21 cellular contexts compared by ENCODE assay signal in genomic region chr19:13206581-13206980, GRCh38. TPM values are rescaled to one million over a fixed set of nuclear protein-coding genes. Genes with fewer than 3 reads are reported as not detected.
DNase-seq lines count a peak whose midpoint lies in the region; ATAC-seq and TF ChIP-seq lines count a peak whose summit lies in the region.
"Had no signal": no experiment of that assay in that cellular context is flagged by ENCODE, and none has a peak within 500 bp of the region (broad histone marks: within the 10 kb centered on the region; RNA-seq: fewer than 3 reads in every experiment).

No MANE protein-coding gene starts in this region.

- POLR2A ChIA-PET in OCI-LY7 (lab: Charles Lee), result interaction anchor here (0.6 kb wide), 1 partner anchor 304 kb away, joined by 3 read pairs; no protein-coding TSS in a partner anchor

- H3K4me2 ChIP-seq in mammary epithelial cell (ENCODE audit: insufficient read depth, low read depth, low read length) (no peak overlapping the region), OCI-LY7 (ENCODE audit: low read length) (no peak overlapping the region)

- CTCF ChIA-PET in mammary epithelial cell (lab: Charles Lee; ENCODE audit: low non-redundant PET) (no interaction called here), OCI-LY7 (lab: Charles Lee; ENCODE audit: unreplicated experiment) (no interaction called here)

- H3K27ac ChIP-seq in breast epithelium (peak overlapping the region; percentile 92 to 99), mammary epithelial cell (ENCODE audit: insufficient read depth, low read depth, low read length) (no peak overlapping the region), OCI-LY7 (ENCODE audit: low read depth, low read length, poor library complexity, severe bottlenecking) (no peak overlapping the region), uterus (peak overlapping the region; percentile 86 to 89)
- H3K27ac ChIP-seq: right lobe of liver had no signal

- no peaks in the 10 kb centered on the region for H3K27me3 Mint-ChIP-seq in central memory CD8-positive, alpha-beta T cell

- BruUV-seq in mammary epithelial cell (replicated peaks; lab: Mats Ljungman, UMichigan) (no TSS peak), OCI-LY7 (replicated peaks; lab: Mats Ljungman, UMichigan) (TSS peak; percentile 75)

- H3K36me3 ChIP-seq in breast epithelium (no peaks in the 10 kb centered on the region), mammary epithelial cell (ENCODE audit: insufficient read depth, low read length) (no peaks in the 10 kb centered on the region), OCI-LY7 (ENCODE audit: insufficient read depth, low read length) (no peaks in the 10 kb centered on the region), uterus (no peaks in the 10 kb centered on the region)
- H3K36me3 ChIP-seq: brain microvascular endothelial cell, esophagus muscularis mucosa, heart left ventricle, right lobe of liver had no signal

- no peak for DNase-seq in breast epithelium (ENCODE audit: low spot score in 2 of 2)
- no peak for DNase-seq in mammary epithelial cell
- no peak for DNase-seq in OCI-LY7 (ENCODE audit: low spot score)
- DNase-seq in central memory CD8-positive, alpha-beta T cell (ENCODE audit: low spot score in 2 of 2), result no peak
- no peak for DNase-seq in uterus
- DNase-seq in COLO829 (ENCODE audit: low spot score), result no peak
- DNase-seq: activated CD8-positive, alpha-beta memory T cell treated with anti-CD3 and anti-CD28 coated beads for 24 hours; activated gamma-delta T cell; brain microvascular endothelial cell; islet precursor cell; mesendoderm; MM.1S; NCI-H2081; NCI-H524 treated with DMSO at 0.1 percent for 48 hours; OCI-M1; right lobe of liver; stimulated activated CD4-positive, alpha-beta T cell treated with anti-CD3 and anti-CD28 coated beads, Interleukin-1b, Interleukin-23, amount 100 ng/mL, for 48 hours had no signal

- H3K79me2 ChIP-seq in mammary epithelial cell (ENCODE audit: insufficient read depth, low read length) (no peaks in the 10 kb centered on the region), OCI-LY7 (ENCODE audit: insufficient read depth, low read depth, low read length) (no peaks in the 10 kb centered on the region)

- TF ChIP-seq CTCF in breast epithelium (IDR thresholded peaks at IDR 0.05) (no peak), mammary epithelial cell (conservative IDR thresholded peaks at IDR 0.05 in 1 of 2, IDR thresholded peaks at IDR 0.05 in 1 of 2; ENCODE audit: extremely low read depth in 1 of 2, insufficient read depth in 1 of 2, low read depth in 1 of 2, low read length in 2 of 2) (no peak), OCI-LY7 (conservative IDR thresholded peaks at IDR 0.05; ENCODE audit: low read length) (no peak), uterus (IDR thresholded peaks at IDR 0.05) (no peak)

- no peaks in the 10 kb centered on the region for H3K9me3 Mint-ChIP-seq in central memory CD8-positive, alpha-beta T cell

- no peak overlapping the region for H3K4me3 Mint-ChIP-seq in central memory CD8-positive, alpha-beta T cell

- H3K27me3 ChIP-seq in breast epithelium, result no peaks in the 10 kb centered on the region
- no peaks in the 10 kb centered on the region for H3K27me3 ChIP-seq in mammary epithelial cell (ENCODE audit: insufficient read depth, low read length)
- H3K27me3 ChIP-seq in uterus, result no peaks in the 10 kb centered on the region
- H3K27me3 ChIP-seq: brain microvascular endothelial cell, esophagus muscularis mucosa, heart left ventricle, right lobe of liver had no signal

- H3K4me1 ChIP-seq in breast epithelium (no peaks in the 10 kb centered on the region), mammary epithelial cell (ENCODE audit: insufficient read depth, low read length) (no peaks in the 10 kb centered on the region), OCI-LY7 (ENCODE audit: insufficient read depth, low read length, poor library complexity, severe bottlenecking) (peaks cover 54% of the 10 kb centered on the region), uterus (no peaks in the 10 kb centered on the region)

- H3K9me3 ChIP-seq in breast epithelium (no peaks in the 10 kb centered on the region), mammary epithelial cell (replicated peaks; ENCODE audit: insufficient read depth, low read length) (no peaks in the 10 kb centered on the region), OCI-LY7 (ENCODE audit: low read length) (no peaks in the 10 kb centered on the region), uterus (no peaks in the 10 kb centered on the region)
- H3K9me3 ChIP-seq: esophagus muscularis mucosa, heart left ventricle, right lobe of liver had no signal

- TF ChIP-seq POLR2A in breast epithelium (IDR thresholded peaks at IDR 0.05) (no peak), uterus (IDR thresholded peaks at IDR 0.05) (no peak)

- H3K9me2 ChIP-seq in OCI-LY7 (ENCODE audit: insufficient read depth, low read length), result no peaks in the 10 kb centered on the region

- no peak overlapping the region for H3K9ac ChIP-seq in mammary epithelial cell (ENCODE audit: insufficient read depth, low read length)

- 74% methylated on average over 5 of the region's 5 CpGs for WGBS in mammary epithelial cell (ENCODE audit: low coverage, missing lambda C conversion rate)

- H4K20me1 ChIP-seq in mammary epithelial cell (ENCODE audit: insufficient read depth, low read length) (no peaks in the 10 kb centered on the region), OCI-LY7 (ENCODE audit: insufficient read depth, low read length) (no peaks in the 10 kb centered on the region)

- H3K36me3 Mint-ChIP-seq in central memory CD8-positive, alpha-beta T cell (ENCODE audit: insufficient read depth), result peaks cover 3% of the 10 kb centered on the region

- H3K4me1 Mint-ChIP-seq in central memory CD8-positive, alpha-beta T cell, result peaks cover 9% of the 10 kb centered on the region

- H2AFZ ChIP-seq in mammary epithelial cell (ENCODE audit: low read depth, low read length), result no peak overlapping the region
- no peak overlapping the region for H2AFZ ChIP-seq in OCI-LY7 (ENCODE audit: low read length)

- H3K4me3 ChIP-seq in breast epithelium (peak overlapping the region in 2 of 3 donors; percentile 62 to 88), mammary epithelial cell (replicated peaks in 1 of 3; ENCODE audit: insufficient read depth in 1 of 3, low read depth in 2 of 3, low read length in 3 of 3) (no peak overlapping the region), OCI-LY7 (ENCODE audit: low read depth, low read length, poor library complexity, severe bottlenecking) (no peak overlapping the region), uterus (no peak overlapping the region)
- H3K4me3 ChIP-seq: right lobe of liver had no signal

- dilution Hi-C loops in mammary epithelial cell (cut with HindIII; ENCODE audit: low sequenced_read_pairs), result no loop called here

- in situ Hi-C loops in mammary epithelial cell (cut with MboI; ENCODE audit: low sequenced_read_pairs in 2 of 2), result no loop called here

- intact Hi-C loops in breast epithelium (cut with DNase I; ENCODE audit: low total_unique reads), result no loop called here
- intact Hi-C loops in mammary epithelial cell (cut with micrococcal nuclease), result no loop called here
- intact Hi-C loops in OCI-LY7 (cut with micrococcal nuclease; ENCODE audit: unreplicated experiment), result no loop called here
- intact Hi-C loops in uterus (cut with DNase I; ENCODE audit: low total_unique reads), result no loop called here

- H3K27ac Mint-ChIP-seq in central memory CD8-positive, alpha-beta T cell (ENCODE audit: low read depth), result peak overlapping the region; percentile 46

- no peak for ATAC-seq in central memory CD8-positive, alpha-beta T cell (replicated peaks; ENCODE audit: extremely low read depth, poor library complexity, severe bottlenecking)
- ATAC-seq in HG03139 (IDR thresholded peaks at IDR 0.05; ENCODE audit: unreplicated experiment), result no peak
- ATAC-seq in GM21619 (IDR thresholded peaks at IDR 0.05; ENCODE audit: unreplicated experiment), result no peak

RNA-seq across cellular contexts. Expression of gene IER2, which starts 56.4 kb away (rescaled TPM):
- total RNA-seq in breast epithelium, result 100 to 1,000 TPM in 1 of 3 donors, 10 to 100 TPM in 2; 20.6 to 146 (median 79.6) TPM
- total RNA-seq in mammary epithelial cell, result 100 to 1,000 TPM in 1 of 2 donors, 10 to 100 TPM in 1; 16.2 to 108 TPM
- polyA plus RNA-seq in mammary epithelial cell, result 42.1 TPM
- 25.5 TPM for polyA minus RNA-seq in mammary epithelial cell
- total RNA-seq in OCI-LY7 (2014; rRNA removed; shearing (Covaris generic)), result 61.6 and 64.3 TPM in 2 replicates
- total RNA-seq in OCI-LY7 (2022), result 79.5 and 89.0 TPM in 2 replicates
- total RNA-seq in uterus, result 100 to 1,000 TPM in 1 of 4 donors, 10 to 100 TPM in 3; 15.1 to 108 (median 66.7) TPM

RNA-seq across cellular contexts. Expression of gene STX10, which starts 56.4 kb away (rescaled TPM):
- total RNA-seq in breast epithelium (10 to 100 TPM; 74.6 to 78.3 (median 75.2) TPM), mammary epithelial cell (10 to 100 TPM; 33.7 to 48.0 TPM), OCI-LY7 (2022) (41.6 and 45.4 TPM in 2 replicates), uterus (10 to 100 TPM; 42.2 to 72.1 (median 44.8) TPM)
- polyA plus RNA-seq in mammary epithelial cell, result 67.4 TPM
- 102 TPM for polyA minus RNA-seq in mammary epithelial cell
- 67.8 and 91.7 TPM in 2 replicates for total RNA-seq in OCI-LY7 (2014; rRNA removed; shearing (Covaris generic))

Comparison
In these comparisons a context has a peak if more than half of its experiments do, and no peak if none do; other contexts are left out.
1. H3K27ac ChIP-seq: peak in breast epithelium (2 of 2) and uterus (2 of 2); none in mammary epithelial cell (single experiment) and OCI-LY7 (single experiment).
2. H3K4me3 ChIP-seq: peak in breast epithelium (2 of 3); none in mammary epithelial cell (0 of 3), OCI-LY7 (single experiment) and uterus (0 of 2).